In the genomic region with DNA sequence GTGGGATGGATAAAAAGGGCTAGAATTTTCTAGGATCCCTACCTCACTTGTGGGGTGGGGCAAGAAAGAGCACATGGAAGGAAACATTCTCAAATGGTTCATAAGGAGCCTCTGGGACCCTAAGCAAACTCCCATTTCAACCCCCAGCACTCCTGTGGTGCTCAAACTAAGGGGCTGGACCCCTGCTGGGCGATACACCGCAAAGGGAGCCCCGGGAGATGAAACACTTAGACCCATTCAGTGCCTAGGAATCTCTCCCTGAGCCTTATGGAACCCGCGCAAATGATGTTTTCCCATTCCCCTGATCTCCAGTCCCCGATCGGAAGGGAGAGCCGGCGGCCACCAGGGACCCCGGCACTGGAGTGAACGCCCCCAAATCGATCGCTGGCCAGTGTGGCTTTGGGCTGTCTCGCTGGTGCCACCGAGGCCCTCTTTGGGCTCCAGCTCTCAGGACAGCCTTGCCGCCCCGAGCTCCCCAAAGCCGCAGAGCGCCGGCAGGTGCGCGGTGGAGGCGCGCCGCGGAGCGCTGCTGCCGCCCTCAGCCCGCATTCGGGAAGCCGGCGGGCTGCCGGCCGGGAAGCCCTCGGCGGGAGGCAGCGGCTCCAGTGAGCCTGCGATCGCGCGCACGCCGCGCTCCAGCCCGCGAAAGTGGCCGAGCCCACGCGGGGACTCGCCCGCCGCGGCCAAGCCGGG, we compare ENCODE assay signal across 8 cellular contexts. TPM values are rescaled to one million over a fixed set of nuclear protein-coding genes. Genes with fewer than 3 reads are reported as not detected.
DNase-seq lines count a peak whose midpoint lies in the region; ATAC-seq, FAIRE-seq and TF ChIP-seq lines count a peak whose summit lies in the region.

No MANE protein-coding gene starts in this region.

- peak overlapping the region; percentile 90 for H3K4me2 ChIP-seq in endothelial cell of umbilical vein (ENCODE audit: insufficient read depth, low read length)

- FAIRE-seq in endothelial cell of umbilical vein (lab: Jason Lieb, UNC): no peak

- peak; percentile 7 to 41 for DNase-seq in NCI-H524 (lab: John Stamatoyannopoulos, UW)
- no peak for DNase-seq in NCI-H524 treated with DMSO at 0.1 percent for 48 hours (lab: John Stamatoyannopoulos, UW)
- DNase-seq in RKO (ENCODE audit: low spot score): peak; percentile 11
- DNase-seq in endothelial cell of umbilical vein (ENCODE audit: low read depth, low spot score): no peak
- no peak for DNase-seq in GM10248 (ENCODE audit: extremely low spot score)
- no peak for DNase-seq in dedifferentiated amniotic fluid mesenchymal stem cell (ENCODE audit: extremely low spot score)

- no peaks in the 10 kb centered on the region for H4K20me1 ChIP-seq in endothelial cell of umbilical vein (replicated peaks; ENCODE audit: control insufficient read depth, extremely low read depth, insufficient read depth, low read length)

- intact Hi-C loops in endothelial cell of umbilical vein (cut with micrococcal nuclease): loop anchor here (5.0 to 10.0 kb wide), 4 partner anchors 211 to 962 kb away; no protein-coding TSS in a partner anchor

- dilution Hi-C loops in endothelial cell of umbilical vein (cut with MboI; ENCODE audit: extremely low pct_ligation_motif_present, low sequenced_read_pairs): loop anchor here (25.0 kb wide), 1 partner anchor 106 kb away; no protein-coding TSS in a partner anchor

- CTCF ChIA-PET in endothelial cell of umbilical vein (lab: Charles Lee) (interaction anchor here (0.7 to 15.2 kb wide), 10 partner anchors 11 to 245 kb away, joined by 3 to 714 read pairs (median 8); no protein-coding TSS in a partner anchor), GM10248 (lab: Yijun Ruan, JAX) (interaction anchor here (1.0 to 11.6 kb wide), 5 partner anchors 8 to 280 kb away, joined by 3 to 189 read pairs (median 58); no protein-coding TSS in a partner anchor)

- H3K9me3 ChIP-seq in endothelial cell of umbilical vein (replicated peaks; ENCODE audit: control insufficient read depth, insufficient read depth, low read length): no peaks in the 10 kb centered on the region
- no peaks in the 10 kb centered on the region for H3K9me3 ChIP-seq in muscle layer of colon (ENCODE audit: low read length)

- TF ChIP-seq CTCF in endothelial cell of umbilical vein (IDR thresholded peaks at IDR 0.05; ENCODE audit: extremely low read depth in 1 of 2, insufficient read depth in 1 of 2, low read depth in 1 of 2, low read length in 2 of 2) (no peak), GM10248 (IDR thresholded peaks at IDR 0.05; ENCODE audit: control extremely low read depth, extremely low read depth, low read depth, missing control alignments) (no peak)

- POLR2A ChIA-PET in endothelial cell of umbilical vein (lab: Charles Lee): no interaction called here
- POLR2A ChIA-PET in GM10248 (lab: Yijun Ruan, JAX): no interaction called here

- peak overlapping the region; percentile 74 for H3K27ac ChIP-seq in endothelial cell of umbilical vein (ENCODE audit: insufficient read depth, low read depth, low read length)
- peak overlapping the region; percentile 84 for H3K27ac ChIP-seq in muscle layer of colon (ENCODE audit: low read depth, low read length)

- BruUV-seq in endothelial cell of umbilical vein (replicated peaks; lab: Mats Ljungman, UMichigan): no TSS peak

- H3K79me2 ChIP-seq in endothelial cell of umbilical vein (ENCODE audit: control insufficient read depth, insufficient read depth, low read length): peaks cover 65% of the 10 kb centered on the region

- H3K4me3 ChIP-seq in endothelial cell of umbilical vein (replicated peaks in 1 of 3; ENCODE audit: insufficient read depth in 1 of 3, low read depth in 1 of 3, low read length in 3 of 3): peak overlapping the region; percentile 91 to 96 (median 92)
- H3K4me3 ChIP-seq in muscle layer of colon (ENCODE audit: low read depth in 1 of 2, low read length in 2 of 2): peak overlapping the region; percentile 70 to 84

- H2AFZ ChIP-seq in endothelial cell of umbilical vein (ENCODE audit: low read depth, low read length): no peak overlapping the region

- H3K9ac ChIP-seq in endothelial cell of umbilical vein (replicated peaks; ENCODE audit: extremely low read depth, insufficient read depth, low read length): peak overlapping the region; percentile 97
- H3K9ac ChIP-seq in muscle layer of colon (ENCODE audit: low read length): peak overlapping the region; percentile 60

- TF ChIP-seq POLR2A in endothelial cell of umbilical vein (IDR thresholded peaks at IDR 0.05; ENCODE audit: low read depth, low read length): no peak

- H3K9me1 ChIP-seq in endothelial cell of umbilical vein (replicated peaks; ENCODE audit: control insufficient read depth, extremely low read depth, insufficient read depth, low read length): no peaks in the 10 kb centered on the region

- H3K36me3 ChIP-seq in endothelial cell of umbilical vein (ENCODE audit: control insufficient read depth in 2 of 2, extremely low read depth in 1 of 2, insufficient read depth in 2 of 2, low read length in 2 of 2) (peaks cover 0 to 3% of the 10 kb centered on the region in 2 experiments), muscle layer of colon (ENCODE audit: insufficient read depth, low read length) (no peaks in the 10 kb centered on the region)

- H3K27me3 ChIP-seq in endothelial cell of umbilical vein (ENCODE audit: control insufficient read depth in 2 of 2, insufficient read depth in 2 of 2, low read length in 2 of 2) (no peaks in the 10 kb centered on the region), muscle layer of colon (ENCODE audit: control insufficient read depth in 1 of 2, insufficient read depth in 2 of 2, low read length in 2 of 2) (no peaks in the 10 kb centered on the region)

- ATAC-seq in GM21423 (IDR thresholded peaks at IDR 0.05; ENCODE audit: unreplicated experiment): no peak

- H3K4me1 ChIP-seq in endothelial cell of umbilical vein (ENCODE audit: control insufficient read depth, extremely low read depth, insufficient read depth, low read length): peaks cover 44% of the 10 kb centered on the region
- H3K4me1 ChIP-seq in muscle layer of colon (ENCODE audit: insufficient read depth, low read length): peaks cover 22% of the 10 kb centered on the region

TF ChIP-seq in endothelial cell of umbilical vein, 7 proteins besides CTCF, POLR2A, EP300 and RAD21:
- TF ChIP-seq POLR2AphosphoS5 (IDR thresholded peaks at IDR 0.05; ENCODE audit: insufficient read depth, low read depth, low read length): no peak
- no peak for TF ChIP-seq MYC (IDR thresholded peaks at IDR 0.05; ENCODE audit: low read depth, low read length)
- TF ChIP-seq, protein P1, sequence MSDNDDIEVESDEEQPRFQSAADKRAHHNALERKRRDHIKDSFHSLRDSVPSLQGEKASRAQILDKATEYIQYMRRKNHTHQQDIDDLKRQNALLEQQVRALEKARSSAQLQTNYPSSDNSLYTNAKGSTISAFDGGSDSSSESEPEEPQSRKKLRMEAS (IDR thresholded peaks at IDR 0.05; ENCODE audit: insufficient read depth, insufficient read length): no peak
- no peak for TF ChIP-seq JUN (IDR thresholded peaks at IDR 0.05; ENCODE audit: borderline replicate concordance, insufficient read depth, insufficient read length, low read depth)
TF ChIP-seq in endothelial cell of umbilical vein: peak in this region for 0.

RNA-seq across cellular contexts. Expression of a gene that starts 1.2 kb away (rescaled TPM):
- 229 and 302 TPM in 2 replicates for total RNA-seq in endothelial cell of umbilical vein
- polyA plus RNA-seq in endothelial cell of umbilical vein: 42.6 and 43.3 TPM in 2 replicates
- polyA plus RNA-seq in endothelial cell of umbilical vein (2011; cell fraction: cytosol; rRNA removed): 45.8 and 46.2 TPM in 2 replicates
- polyA plus RNA-seq in endothelial cell of umbilical vein (2011; cell fraction: nucleus; rRNA removed): 246 and 252 TPM in 2 replicates
- 71.3 and 100 TPM in 2 replicates for polyA plus RNA-seq in endothelial cell of umbilical vein (2012)
- polyA minus RNA-seq in endothelial cell of umbilical vein: 148 and 179 TPM in 2 replicates
- polyA minus RNA-seq in endothelial cell of umbilical vein (2011; cell fraction: cytosol; rRNA and poly(A)+ RNA removed): 4.7 TPM
- 206 and 227 TPM in 2 replicates for polyA minus RNA-seq in endothelial cell of umbilical vein (2011; cell fraction: nucleus; rRNA and poly(A)+ RNA removed)

Comparison
In these comparisons a context has a peak if more than half of its experiments do, and no peak if none do; other contexts are left out.
1. DNase-seq: peak in NCI-H524 (2 of 2) and RKO (single experiment); none in NCI-H524 treated with DMSO at 0.1 percent for 48 hours (single experiment), endothelial cell of umbilical vein (single experiment), GM10248 (single experiment) and dedifferentiated amniotic fluid mesenchymal stem cell (single experiment).